ENCODE assay signal across 21 cellular contexts in genomic region chr17:29962656-29963055, GRCh38. TPM values are rescaled to one million over a fixed set of nuclear protein-coding genes. Genes with fewer than 3 reads are reported as not detected.
"Had no signal": no experiment of that assay in that cellular context is flagged by ENCODE, and none has a peak within 500 bp of the region (broad histone marks: within the 10 kb centered on the region; RNA-seq: fewer than 3 reads in every experiment).

No MANE protein-coding gene starts in this region.

- H3K4me3 ChIP-seq: colonic mucosa, esophagus squamous epithelium, heart right ventricle, psoas muscle, sigmoid colon, skin epidermis, testis, tibial nerve, upper lobe of right lung had no signal

- ATAC-seq: heart right ventricle; left lobe of liver; naive thymus-derived CD4-positive, alpha-beta T cell; psoas muscle; stimulated activated naive B cell treated with anti-CD40 and anti-IgM and Interleukin-4, amounts not matched to agents 10 μg/mL and 1 μg/mL and 100 μg/mL, for 72 hours; stimulated activated naive CD8-positive, alpha-beta T cell treated with anti-CD3 and anti-CD28 coated beads, Interleukin-15, amount 100 ng/mL, for 72 hours; upper lobe of right lung had no signal

- H3K27me3 ChIP-seq: colonic mucosa, esophagus squamous epithelium, heart right ventricle, sigmoid colon, testis, tibial nerve, upper lobe of right lung had no signal

- H3K9me3 ChIP-seq: colonic mucosa, esophagus squamous epithelium, psoas muscle, testis, upper lobe of right lung had no signal

- DNase-seq: colonic mucosa; dermis blood vessel endothelial cell; esophagus squamous epithelium; heart right ventricle; islet precursor cell; mammary epithelial cell; naive thymus-derived CD4-positive, alpha-beta T cell; nephron progenitor cell; psoas muscle; retina; sigmoid colon; stimulated activated CD4-positive, alpha-beta T cell treated with anti-CD3 and anti-CD28 coated beads, Interleukin-2, amount 100 ng/mL, for 24 hours; stimulated activated CD4-positive, alpha-beta T cell treated with anti-CD3 and anti-CD28 coated beads, Interleukin-4, amount 100 ng/mL, for 4 hours; stimulated activated naive B cell treated with anti-CD40 and anti-IgM and Interleukin-4, amounts not matched to agents 10 μg/mL and 1 μg/mL and 100 μg/mL, for 72 hours; stimulated activated naive CD8-positive, alpha-beta T cell treated with anti-CD3 and anti-CD28 coated beads, Interleukin-15, amount 100 ng/mL, for 72 hours; testis; upper lobe of right lung had no signal

- H3K27ac ChIP-seq: colonic mucosa, esophagus squamous epithelium, heart right ventricle, psoas muscle, sigmoid colon, skin epidermis, testis, tibial nerve, upper lobe of right lung had no signal

- H3K36me3 ChIP-seq: colonic mucosa, esophagus squamous epithelium, heart right ventricle, sigmoid colon, tibial nerve, upper lobe of right lung had no signal

- H3K4me1 ChIP-seq: colonic mucosa, esophagus squamous epithelium, heart right ventricle, psoas muscle, testis, tibial nerve, upper lobe of right lung had no signal

RNA-seq across cellular contexts. Expression of gene EFCAB5, which starts 21.2 kb away (rescaled TPM):
- total RNA-seq: left lobe of liver, mesenteric fat pad had no signal
